ENCODE assay signal across 1 cellular context in the genomic region with DNA sequence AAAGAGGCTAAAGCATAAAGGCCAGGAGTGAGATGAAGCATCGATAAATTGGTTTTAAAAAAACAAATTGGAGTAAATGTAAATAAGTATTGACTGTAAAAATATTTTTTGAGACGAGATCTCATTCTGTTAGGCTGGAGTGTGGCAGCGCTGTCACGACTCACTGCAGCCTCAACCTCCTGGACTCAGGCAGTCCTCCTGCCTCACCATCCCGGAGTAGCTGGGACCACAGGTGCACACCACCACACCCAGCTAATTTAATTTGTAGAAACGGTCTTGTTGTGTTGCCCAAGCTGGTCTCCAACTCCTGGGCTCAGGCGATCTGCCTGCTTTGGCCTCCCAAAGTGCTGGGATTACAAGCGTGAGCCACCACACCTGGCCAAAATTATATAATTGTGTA.
TF ChIP-seq lines count a peak whose summit lies in the region.

No MANE protein-coding gene starts in this region.

TF ChIP-seq in IMR-90, 13 proteins besides CTCF, POLR2A, EP300 and RAD21:
- TF ChIP-seq ELK1 (IDR thresholded peaks at IDR 0.05; ENCODE audit: borderline replicate concordance, low read depth, low read length), result no peak
- TF ChIP-seq CHD1 (IDR thresholded peaks at IDR 0.05; ENCODE audit: low read depth, low read length), result no peak
- TF ChIP-seq MAZ (IDR thresholded peaks at IDR 0.05; ENCODE audit: borderline replicate concordance, low read depth, low read length), result no peak
- no peak for TF ChIP-seq RCOR1 (IDR thresholded peaks at IDR 0.05; ENCODE audit: insufficient replicate concordance, low read length)
- no peak for TF ChIP-seq NFE2L2 (IDR thresholded peaks at IDR 0.05; ENCODE audit: low read depth, low read length)
- no peak for TF ChIP-seq CEBPB (IDR thresholded peaks at IDR 0.05; ENCODE audit: low read depth, low read length)
- no peak for TF ChIP-seq FOS (IDR thresholded peaks at IDR 0.05; ENCODE audit: low read depth, low read length)
- no peak for TF ChIP-seq RFX5 (IDR thresholded peaks at IDR 0.05; ENCODE audit: low read depth, low read length)
- TF ChIP-seq SMC3 (IDR thresholded peaks at IDR 0.05; ENCODE audit: low read depth, low read length), result no peak
- no peak for TF ChIP-seq MXI1 (IDR thresholded peaks at IDR 0.05; ENCODE audit: borderline replicate concordance, low read depth, low read length)
- TF ChIP-seq MAFK (IDR thresholded peaks at IDR 0.05; ENCODE audit: low read depth, low read length), result no peak
- TF ChIP-seq, protein P1, sequence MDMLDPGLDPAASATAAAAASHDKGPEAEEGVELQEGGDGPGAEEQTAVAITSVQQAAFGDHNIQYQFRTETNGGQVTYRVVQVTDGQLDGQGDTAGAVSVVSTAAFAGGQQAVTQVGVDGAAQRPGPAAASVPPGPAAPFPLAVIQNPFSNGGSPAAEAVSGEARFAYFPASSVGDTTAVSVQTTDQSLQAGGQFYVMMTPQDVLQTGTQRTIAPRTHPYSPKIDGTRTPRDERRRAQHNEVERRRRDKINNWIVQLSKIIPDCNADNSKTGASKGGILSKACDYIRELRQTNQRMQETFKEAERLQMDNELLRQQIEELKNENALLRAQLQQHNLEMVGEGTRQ (IDR thresholded peaks at IDR 0.05; ENCODE audit: low read depth, low read length), result no peak
- no peak for TF ChIP-seq BHLHE40 (IDR thresholded peaks at IDR 0.05; ENCODE audit: low read depth, low read length)
